ENCODE assay signal across 12 cellular contexts in genomic region chr1:8194481-8195227, GRCh38.
DNase-seq lines count a peak whose midpoint lies in the region; ATAC-seq and TF ChIP-seq lines count a peak whose summit lies in the region.
"Had no signal": no experiment of that assay in that cellular context is flagged by ENCODE, and none has a peak within 500 bp of the region (broad histone marks: within the 10 kb centered on the region; RNA-seq: fewer than 3 reads in every experiment).

No MANE protein-coding gene starts in this region.

- peak overlapping the region in 6 of 11 experiments; percentile 10 to 52 (median 42); a peak in 9 of 22 replicates for H3K27ac ChIP-seq in BLaER1 treated with 17β-estradiol and CSF1 and Interleukin-3, amounts not matched to agents 10 nM and 100 nM
- H3K27ac ChIP-seq: KMS-11, Peyer's patch had no signal

- TF ChIP-seq CTCF in chondrocyte (IDR thresholded peaks at IDR 0.05) (no peak), mucosa of descending colon (IDR thresholded peaks at IDR 0.05) (no peak)

- H3K4me3 Mint-ChIP-seq in chondrocyte (ENCODE audit: unreplicated experiment), result no peak overlapping the region
- H3K4me3 Mint-ChIP-seq in activated T-helper 1 cell treated with anti-CD3 and anti-CD28 coated beads, Interleukin-12 subunit alpha, Interleukin-12 subunit beta, Interleukin-2, Interleukin-4 antibody, amounts not matched to agents 30 ng/mL and 10 ng/mL and 1 ng/mL, durations not matched to agents 14 hours and 24 hours and 36 hours, result no peak overlapping the region
- H3K4me3 Mint-ChIP-seq: nephron progenitor cell had no signal

- H3K27me3 Mint-ChIP-seq in chondrocyte (ENCODE audit: low read depth), result no peaks in the 10 kb centered on the region
- H3K27me3 Mint-ChIP-seq in activated T-helper 1 cell treated with anti-CD3 and anti-CD28 coated beads, Interleukin-12 subunit alpha, Interleukin-12 subunit beta, Interleukin-2, Interleukin-4 antibody, amounts not matched to agents 30 ng/mL and 10 ng/mL and 1 ng/mL, durations not matched to agents 14 hours and 24 hours and 36 hours (ENCODE audit: insufficient read depth), result peaks cover 4% of the 10 kb centered on the region

- H3K4me1 Mint-ChIP-seq in chondrocyte (ENCODE audit: low read depth), result peaks cover 54% of the 10 kb centered on the region
- H3K4me1 Mint-ChIP-seq in activated T-helper 1 cell treated with anti-CD3 and anti-CD28 coated beads, Interleukin-12 subunit alpha, Interleukin-12 subunit beta, Interleukin-2, Interleukin-4 antibody, amounts not matched to agents 30 ng/mL and 10 ng/mL and 1 ng/mL, durations not matched to agents 14 hours and 24 hours and 36 hours (ENCODE audit: low read depth), result peaks cover 6% of the 10 kb centered on the region

- H3K9me3 ChIP-seq in BLaER1 treated with 17β-estradiol and CSF1 and Interleukin-3, amounts not matched to agents 10 nM and 100 nM (replicated peaks in 1 of 11), result peaks cover 0 to 7% (median 0%) of the 10 kb centered on the region in 11 experiments; a peak in 2 of 22 replicates
- H3K9me3 ChIP-seq in MG63 (no peaks in the 10 kb centered on the region), mucosa of descending colon (no peaks in the 10 kb centered on the region)
- H3K9me3 ChIP-seq: Peyer's patch had no signal

- H3K36me3 Mint-ChIP-seq in chondrocyte (ENCODE audit: low read depth), result no peaks in the 10 kb centered on the region
- H3K36me3 Mint-ChIP-seq in activated T-helper 1 cell treated with anti-CD3 and anti-CD28 coated beads, Interleukin-12 subunit alpha, Interleukin-12 subunit beta, Interleukin-2, Interleukin-4 antibody, amounts not matched to agents 30 ng/mL and 10 ng/mL and 1 ng/mL, durations not matched to agents 14 hours and 24 hours and 36 hours (ENCODE audit: low read depth), result no peaks in the 10 kb centered on the region

- peak; percentile 41 for DNase-seq in MG63
- peak; percentile 4 for DNase-seq in chondrocyte (ENCODE audit: low spot score)
- no peak for DNase-seq in mucosa of descending colon
- no peak for DNase-seq in NCI-H748 treated with DMSO at 0.1 percent for 48 hours (lab: John Stamatoyannopoulos, UW)
- no peak for DNase-seq in activated T-helper 1 cell treated with anti-CD3 and anti-CD28 coated beads, Interleukin-12 subunit alpha, Interleukin-12 subunit beta, Interleukin-2, Interleukin-4 antibody, amounts not matched to agents 30 ng/mL and 10 ng/mL and 1 ng/mL, durations not matched to agents 14 hours and 24 hours and 36 hours (ENCODE audit: low spot score)
- DNase-seq: activated CD8-positive, alpha-beta memory T cell treated with anti-CD3 and anti-CD28 coated beads, Interleukin-2, amount 50 U/mL, for 48 hours; nephron progenitor cell; Peyer's patch had no signal

- H3K9ac ChIP-seq in BLaER1 treated with 17β-estradiol and CSF1 and Interleukin-3, amounts not matched to agents 10 nM and 100 nM, result no peak overlapping the region; a peak in 1 of 22 replicates
- H3K9ac ChIP-seq: KMS-11 had no signal

- peak overlapping the region; percentile 37 to 75 (median 62) for H3K4me2 ChIP-seq in BLaER1 treated with 17β-estradiol and CSF1 and Interleukin-3, amounts not matched to agents 10 nM and 100 nM
- H3K4me2 ChIP-seq: KMS-11 had no signal

- no peaks in the 10 kb centered on the region for H4K20me1 ChIP-seq in BLaER1 treated with 17β-estradiol and CSF1 and Interleukin-3, amounts not matched to agents 10 nM and 100 nM

- no peak overlapping the region for H3K4me3 ChIP-seq in BLaER1 treated with 17β-estradiol and CSF1 and Interleukin-3, amounts not matched to agents 10 nM and 100 nM
- no peak overlapping the region for H3K4me3 ChIP-seq in MG63
- H3K4me3 ChIP-seq in mucosa of descending colon, result no peak overlapping the region
- H3K4me3 ChIP-seq: Peyer's patch had no signal

- H3K27me3 ChIP-seq in BLaER1 treated with 17β-estradiol and CSF1 and Interleukin-3, amounts not matched to agents 10 nM and 100 nM, result no peaks in the 10 kb centered on the region
- no peaks in the 10 kb centered on the region for H3K27me3 ChIP-seq in MG63
- H3K27me3 ChIP-seq: Peyer's patch had no signal

- no peaks in the 10 kb centered on the region for H3K9me3 Mint-ChIP-seq in chondrocyte (ENCODE audit: low read depth)
- no peaks in the 10 kb centered on the region for H3K9me3 Mint-ChIP-seq in activated T-helper 1 cell treated with anti-CD3 and anti-CD28 coated beads, Interleukin-12 subunit alpha, Interleukin-12 subunit beta, Interleukin-2, Interleukin-4 antibody, amounts not matched to agents 30 ng/mL and 10 ng/mL and 1 ng/mL, durations not matched to agents 14 hours and 24 hours and 36 hours
- H3K9me3 Mint-ChIP-seq: nephron progenitor cell had no signal

- peak overlapping the region; percentile 86 for H3K27ac Mint-ChIP-seq in chondrocyte (ENCODE audit: unreplicated experiment)
- no peak overlapping the region for H3K27ac Mint-ChIP-seq in activated T-helper 1 cell treated with anti-CD3 and anti-CD28 coated beads, Interleukin-12 subunit alpha, Interleukin-12 subunit beta, Interleukin-2, Interleukin-4 antibody, amounts not matched to agents 30 ng/mL and 10 ng/mL and 1 ng/mL, durations not matched to agents 14 hours and 24 hours and 36 hours

- no peaks in the 10 kb centered on the region for H3K36me3 ChIP-seq in BLaER1 treated with 17β-estradiol and CSF1 and Interleukin-3, amounts not matched to agents 10 nM and 100 nM
- no peaks in the 10 kb centered on the region for H3K36me3 ChIP-seq in MG63
- no peaks in the 10 kb centered on the region for H3K36me3 ChIP-seq in mucosa of descending colon (ENCODE audit: low read depth)
- H3K36me3 ChIP-seq: Peyer's patch had no signal

- intact Hi-C loops in mucosa of descending colon (cut with DNase I, micrococcal nuclease), result no loop called here
- intact Hi-C loops in activated T-helper 1 cell treated with anti-CD3 and anti-CD28 coated beads, Interleukin-12 subunit alpha, Interleukin-12 subunit beta, Interleukin-2, Interleukin-4 antibody, amounts not matched to agents 30 ng/mL and 10 ng/mL and 1 ng/mL, durations not matched to agents 14 hours and 24 hours and 36 hours (cut with micrococcal nuclease), result no loop called here

- ATAC-seq in mucosa of descending colon, result peak; percentile 79
- ATAC-seq in GM21381 (IDR thresholded peaks at IDR 0.05; ENCODE audit: unreplicated experiment), result no peak
- ATAC-seq in GM18858 (IDR thresholded peaks at IDR 0.05; ENCODE audit: unreplicated experiment), result no peak

- peaks cover 16 to 40% (median 27%) of the 10 kb centered on the region in 10 experiments for H3K4me1 ChIP-seq in BLaER1 treated with 17β-estradiol and CSF1 and Interleukin-3, amounts not matched to agents 10 nM and 100 nM
- no peaks in the 10 kb centered on the region for H3K4me1 ChIP-seq in mucosa of descending colon (ENCODE audit: low read depth)

Comparison
In these comparisons a context has a peak if more than half of its experiments do, and no peak if none do; other contexts are left out.
1. DNase-seq: peak in MG63 (single experiment) and chondrocyte (single experiment); none in mucosa of descending colon (0 of 3), NCI-H748 treated with DMSO at 0.1 percent for 48 hours (single experiment) and activated T-helper 1 cell treated with anti-CD3 and anti-CD28 coated beads, Interleukin-12 subunit alpha, Interleukin-12 subunit beta, Interleukin-2, Interleukin-4 antibody, amounts not matched to agents 30 ng/mL and 10 ng/mL and 1 ng/mL, durations not matched to agents 14 hours and 24 hours and 36 hours (single experiment).